8 cellular contexts compared by ENCODE assay signal in genomic region chr6:53795702-53796450, GRCh38. TPM values are rescaled to one million over a fixed set of nuclear protein-coding genes. Genes with fewer than 3 reads are reported as not detected.
DNase-seq lines count a peak whose midpoint lies in the region; ATAC-seq, FAIRE-seq and TF ChIP-seq lines count a peak whose summit lies in the region.

No MANE protein-coding gene starts in this region.

- H3K27ac ChIP-seq in KMS-11 = 0 out of 2 replicates have a peak overlapping the region, but pooled peaks have one; percentile 29
- H3K27ac ChIP-seq in neutrophil = no peak overlapping the region

- H2AFZ ChIP-seq in KMS-11 (ENCODE audit: low read depth) = peak overlapping the region; percentile 89; the same call in 1 of the 2 replicates

- H3K4me3 ChIP-seq in BJ (ENCODE audit: low read depth, low read length) = peak overlapping the region; percentile 62
- no peak overlapping the region for H3K4me3 ChIP-seq in KMS-11 (IDR thresholded peaks at IDR 0.05; ENCODE audit: insufficient read depth, low read depth, low read length)
- H3K4me3 ChIP-seq in neutrophil (ENCODE audit: low read depth in 1 of 2, low read length in 1 of 2) = peak overlapping the region; percentile 69 to 76

- peaks cover 59% of the 10 kb centered on the region for H3K79me2 ChIP-seq in KMS-11 (ENCODE audit: insufficient read depth, low read depth)

- CTCF ChIA-PET in BJ (lab: Yijun Ruan, JAX) = interaction anchor here (0.6 to 7.3 kb wide), 8 partner anchors 21 to 1243 kb away, joined by 3 to 111 read pairs (median 4); no protein-coding TSS in a partner anchor

- POLR2A ChIA-PET in BJ (lab: Charles Lee) = interaction anchor here (0.6 kb wide), 1 partner anchor 11 kb away, joined by 4 read pairs; no protein-coding TSS in a partner anchor

- H3K4me1 ChIP-seq in KMS-11 (ENCODE audit: low read depth, poor library complexity, severe bottlenecking) = peaks cover 50% of the 10 kb centered on the region
- H3K4me1 ChIP-seq in neutrophil (ENCODE audit: control insufficient read depth in 1 of 2, insufficient read depth in 1 of 2, low read depth in 1 of 2, low read length in 1 of 2) = peaks cover 28 to 29% of the 10 kb centered on the region in 2 experiments

- TF ChIP-seq CTCF in BJ (IDR thresholded peaks at IDR 0.05; ENCODE audit: insufficient read depth, low read depth, low read length) (no peak), KMS-11 (conservative IDR thresholded peaks at IDR 0.05; ENCODE audit: low read depth, low read length) (no peak), neutrophil (IDR thresholded peaks at IDR 0.05) (no peak)

- H4K20me1 ChIP-seq in KMS-11 (ENCODE audit: insufficient read depth) = no peaks in the 10 kb centered on the region

- ATAC-seq in HG02610 (IDR thresholded peaks at IDR 0.05; ENCODE audit: unreplicated experiment) (no peak), HG03460 (IDR thresholded peaks at IDR 0.05; ENCODE audit: unreplicated experiment) (no peak), GM18502 (IDR thresholded peaks at IDR 0.05; ENCODE audit: poor library complexity, unreplicated experiment) (no peak)

- no peak for FAIRE-seq in frontal cortex (lab: Jason Lieb, UNC)

- no peak for DNase-seq in BJ (ENCODE audit: low read depth)
- DNase-seq in activated T-cell treated with anti-CD3 and anti-CD28 coated beads, Interleukin-2, amount 50 U/mL, for 48 hours = peak; percentile 34 to 40
- DNase-seq in frontal cortex (ENCODE audit: low spot score in 2 of 2) = peak; percentile 22 to 35

- peak overlapping the region; percentile 88 for H3K4me2 ChIP-seq in KMS-11

- no peaks in the 10 kb centered on the region for H3K36me3 ChIP-seq in BJ (ENCODE audit: control insufficient read depth, insufficient read depth, low read length)
- no peaks in the 10 kb centered on the region for H3K36me3 ChIP-seq in KMS-11 (ENCODE audit: insufficient read depth)
- no peaks in the 10 kb centered on the region for H3K36me3 ChIP-seq in neutrophil

- H3K27me3 ChIP-seq in BJ (ENCODE audit: control insufficient read depth, insufficient read depth, low read length) (no peaks in the 10 kb centered on the region), KMS-11 (ENCODE audit: insufficient read depth, low read depth) (no peaks in the 10 kb centered on the region), neutrophil (peaks cover 37% of the 10 kb centered on the region)

- peak overlapping the region; percentile 62; the same call in 1 of the 2 replicates for H3K9ac ChIP-seq in KMS-11

- no peaks in the 10 kb centered on the region for H3K9me3 ChIP-seq in neutrophil

RNA-seq across cellular contexts. Expression of gene LRRC1, which starts 1.1 kb away (rescaled TPM):
- polyA plus RNA-seq in BJ (2011; rRNA removed) = 4.3 and 4.7 TPM in 2 replicates
- 3.6 and 3.8 TPM in 2 replicates for polyA minus RNA-seq in BJ (2011; rRNA and poly(A)+ RNA removed)
- 10.6 TPM for total RNA-seq in frontal cortex
